Comparison of ENCODE assay signal across 3 cellular contexts in the genomic region with DNA sequence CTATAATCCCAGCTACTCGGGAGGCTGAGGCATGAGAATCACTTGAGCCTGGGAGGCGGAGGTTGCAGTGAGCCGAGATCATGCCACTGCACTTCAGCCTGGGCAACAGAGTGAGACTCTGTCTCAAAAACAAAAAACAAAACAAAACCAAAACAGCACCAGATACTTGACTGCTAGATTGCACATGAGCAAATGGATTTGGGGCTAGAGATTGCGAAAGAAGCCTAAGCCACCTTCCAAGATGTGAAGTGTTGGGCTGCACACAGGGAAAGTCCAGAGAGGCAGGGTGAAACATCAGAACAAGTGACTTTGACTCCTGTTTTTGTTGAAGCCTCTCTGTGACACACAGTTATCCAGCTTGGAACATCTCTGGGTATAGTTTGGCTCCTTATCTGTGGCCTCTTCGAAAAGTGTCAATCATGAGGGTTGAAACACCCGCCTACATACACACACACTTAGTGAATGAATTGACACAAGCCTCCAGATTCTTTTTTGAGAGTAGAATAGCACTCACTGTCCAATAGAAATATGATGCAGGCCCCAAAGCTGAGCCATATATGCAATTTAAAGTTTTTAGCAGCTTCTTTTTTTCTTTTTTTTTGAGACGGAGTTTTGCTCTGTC.
A peak's percentile ranks its signal among the peaks of the same experiment; 100 is the strongest.
TF ChIP-seq lines count a peak whose summit lies in the region.

No MANE protein-coding gene starts in this region.

TF ChIP-seq in A549, 52 proteins besides CTCF, POLR2A, EP300 and RAD21:
- TF ChIP-seq RCOR1 (IDR thresholded peaks at IDR 0.05; ENCODE audit: low read depth, low read length) (no peak), CEBPB (IDR thresholded peaks at IDR 0.05) (peak; percentile 6 to 74; a peak in 2 of 4 replicates), ELK1 (IDR thresholded peaks at IDR 0.05; ENCODE audit: low read depth, low read length) (no peak)

TF ChIP-seq in IMR-90, 13 proteins besides CTCF, POLR2A, EP300 and RAD21:
- TF ChIP-seq MAFK (IDR thresholded peaks at IDR 0.05; ENCODE audit: low read depth, low read length) (no peak), RCOR1 (IDR thresholded peaks at IDR 0.05; ENCODE audit: insufficient replicate concordance, low read length) (no peak), MXI1 (IDR thresholded peaks at IDR 0.05; ENCODE audit: borderline replicate concordance, low read depth, low read length) (no peak), CEBPB (IDR thresholded peaks at IDR 0.05; ENCODE audit: low read depth, low read length) (peak; percentile 77)

TF ChIP-seq in GM12878, 131 proteins besides CTCF, POLR2A, EP300 and RAD21:
- no peak for TF ChIP-seq POLR2AphosphoS5 (IDR thresholded peaks at IDR 0.05; ENCODE audit: low read length)
- TF ChIP-seq, protein P1, sequence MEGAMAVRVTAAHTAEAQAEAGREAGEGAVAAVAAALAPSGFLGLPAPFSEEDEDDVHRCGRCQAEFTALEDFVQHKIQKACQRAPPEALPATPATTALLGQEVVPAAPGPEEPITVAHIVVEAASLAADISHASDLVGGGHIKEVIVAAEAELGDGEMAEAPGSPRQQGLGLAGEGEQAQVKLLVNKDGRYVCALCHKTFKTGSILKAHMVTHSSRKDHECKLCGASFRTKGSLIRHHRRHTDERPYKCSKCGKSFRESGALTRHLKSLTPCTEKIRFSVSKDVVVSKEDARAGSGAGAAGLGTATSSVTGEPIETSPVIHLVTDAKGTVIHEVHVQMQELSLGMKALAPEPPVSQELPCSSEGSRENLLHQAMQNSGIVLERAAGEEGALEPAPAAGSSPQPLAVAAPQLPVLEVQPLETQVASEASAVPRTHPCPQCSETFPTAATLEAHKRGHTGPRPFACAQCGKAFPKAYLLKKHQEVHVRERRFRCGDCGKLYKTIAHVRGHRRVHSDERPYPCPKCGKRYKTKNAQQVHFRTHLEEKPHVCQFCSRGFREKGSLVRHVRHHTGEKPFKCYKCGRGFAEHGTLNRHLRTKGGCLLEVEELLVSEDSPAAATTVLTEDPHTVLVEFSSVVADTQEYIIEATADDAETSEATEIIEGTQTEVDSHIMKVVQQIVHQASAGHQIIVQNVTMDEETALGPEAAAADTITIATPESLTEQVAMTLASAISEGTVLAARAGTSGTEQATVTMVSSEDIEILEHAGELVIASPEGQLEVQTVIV (IDR thresholded peaks at IDR 0.05; ENCODE audit: borderline replicate concordance, partially characterized antibody): no peak
- no peak for TF ChIP-seq E2F4 (IDR thresholded peaks at IDR 0.05; ENCODE audit: low read depth, low read length)
- TF ChIP-seq NRF1 (conservative IDR thresholded peaks at IDR 0.05; ENCODE audit: low read depth, low read length): no peak
- TF ChIP-seq PKNOX1 (IDR thresholded peaks at IDR 0.05): peak; percentile 31
- no peak for TF ChIP-seq CREB1 (IDR thresholded peaks at IDR 0.05; ENCODE audit: low read depth)
- no peak for TF ChIP-seq ATF2 (IDR thresholded peaks at IDR 0.05; ENCODE audit: low read length)
TF ChIP-seq in GM12878: peak in this region for 1.
